ENCODE assay signal across 1 cellular context in genomic region chr1:7019510-7019909, GRCh38.
TF ChIP-seq lines count a peak whose summit lies in the region.

No MANE protein-coding gene starts in this region.

TF ChIP-seq in HepG2, 621 proteins besides CTCF, POLR2A, EP300 and RAD21 (continued from another document and continues in another):
- TF ChIP-seq KLF12 (CRISPR knock-in tag; IDR thresholded peaks at IDR 0.05; ENCODE audit: borderline replicate concordance) (no peak), ZNF280B (CRISPR knock-in tag; IDR thresholded peaks at IDR 0.05; ENCODE audit: borderline replicate concordance) (peak; percentile 52; the same call in 1 of the 2 replicates), GABPB1 (CRISPR knock-in tag; IDR thresholded peaks at IDR 0.05) (peak; percentile 86), ZZZ3 (CRISPR knock-in tag; IDR thresholded peaks at IDR 0.05; ENCODE audit: borderline replicate concordance) (no peak), GLI4 (CRISPR knock-in tag; IDR thresholded peaks at IDR 0.05; ENCODE audit: borderline replicate concordance) (no peak), ZNF292 (CRISPR knock-in tag; IDR thresholded peaks at IDR 0.05; ENCODE audit: borderline replicate concordance, low read depth) (peak; percentile 41; the same call in 1 of the 2 replicates), ZNF230 (CRISPR knock-in tag; IDR thresholded peaks at IDR 0.05) (no peak), ESRRA (CRISPR knock-in tag; IDR thresholded peaks at IDR 0.05; ENCODE audit: low read depth) (peak; percentile 44; the same call in 1 of the 2 replicates), SOX5 (CRISPR knock-in tag; IDR thresholded peaks at IDR 0.05; ENCODE audit: borderline replicate concordance) (0 out of 2 replicates have a peak, but pooled peaks have one; percentile 12), ZNF83 (CRISPR knock-in tag; IDR thresholded peaks at IDR 0.05; ENCODE audit: borderline replicate concordance) (no peak), SOX6 (IDR thresholded peaks at IDR 0.05) (no peak), SOX6 (CRISPR knock-in tag; IDR thresholded peaks at IDR 0.05) (no peak), ELF3 (CRISPR knock-in tag; IDR thresholded peaks at IDR 0.05) (peak; percentile 48; the same call in 1 of the 2 replicates), ATF7-NPFF (CRISPR knock-in tag; IDR thresholded peaks at IDR 0.05; ENCODE audit: low read depth) (no peak), ZNF768 (CRISPR knock-in tag; IDR thresholded peaks at IDR 0.05) (no peak), HDAC2 (CRISPR knock-in tag; IDR thresholded peaks at IDR 0.05) (0 out of 2 replicates have a peak, but pooled peaks have one; percentile 17), HDAC1 (CRISPR knock-in tag; IDR thresholded peaks at IDR 0.05) (no peak), ZNF556 (CRISPR knock-in tag; IDR thresholded peaks at IDR 0.05; ENCODE audit: borderline replicate concordance) (no peak), ZNF878 (CRISPR knock-in tag; IDR thresholded peaks at IDR 0.05) (0 out of 2 replicates have a peak, but pooled peaks have one; percentile 32), RARA (CRISPR knock-in tag; IDR thresholded peaks at IDR 0.05) (peak; percentile 50), ZNF652 (CRISPR knock-in tag; IDR thresholded peaks at IDR 0.05; ENCODE audit: borderline replicate concordance, low read depth) (peak; percentile 62; the same call in 1 of the 2 replicates), HMG20A (CRISPR knock-in tag; IDR thresholded peaks at IDR 0.05; ENCODE audit: borderline replicate concordance) (no peak), ONECUT2 (CRISPR knock-in tag; IDR thresholded peaks at IDR 0.05) (no peak), ZNF362 (CRISPR knock-in tag; IDR thresholded peaks at IDR 0.05; ENCODE audit: borderline replicate concordance) (no peak), PAXIP1 (CRISPR knock-in tag; conservative IDR thresholded peaks at IDR 0.05) (peak; percentile 45; the same call in 1 of the 2 replicates), FIP1L1 (IDR thresholded peaks at IDR 0.05; ENCODE audit: borderline replicate concordance, insufficient read depth, low read depth, low read length) (no peak), ZNF232 (CRISPR knock-in tag; IDR thresholded peaks at IDR 0.05; ENCODE audit: borderline replicate concordance) (no peak), ZNF674 (CRISPR knock-in tag; IDR thresholded peaks at IDR 0.05; ENCODE audit: low read depth) (no peak), ZNF280D (CRISPR knock-in tag; IDR thresholded peaks at IDR 0.05) (no peak), ZNF761 (CRISPR knock-in tag; conservative IDR thresholded peaks at IDR 0.05) (no peak), KAT8 (CRISPR knock-in tag; IDR thresholded peaks at IDR 0.05) (peak; percentile 30; the same call in 1 of the 2 replicates), ZMAT5 (CRISPR knock-in tag; IDR thresholded peaks at IDR 0.05; ENCODE audit: borderline replicate concordance, low read depth) (no peak), ZBTB33 (CRISPR knock-in tag; IDR thresholded peaks at IDR 0.05) (no peak), SRY (CRISPR knock-in tag; IDR thresholded peaks at IDR 0.05) (no peak), MLLT10 (CRISPR knock-in tag; IDR thresholded peaks at IDR 0.05) (no peak), THAP11 (CRISPR knock-in tag; IDR thresholded peaks at IDR 0.05) (peak; percentile 37; the same call in 1 of the 2 replicates), PLRG1 (conservative IDR thresholded peaks at IDR 0.05) (no peak), ZNF468 (CRISPR knock-in tag; IDR thresholded peaks at IDR 0.05) (no peak), SMAD3 (CRISPR knock-in tag; IDR thresholded peaks at IDR 0.05) (no peak), ZBTB3 (CRISPR knock-in tag; IDR thresholded peaks at IDR 0.05; ENCODE audit: borderline replicate concordance, low read depth) (no peak), ZNF180 (CRISPR knock-in tag; IDR thresholded peaks at IDR 0.05; ENCODE audit: borderline replicate concordance, low read depth) (no peak), KDM2A (CRISPR knock-in tag; IDR thresholded peaks at IDR 0.05; ENCODE audit: borderline replicate concordance, low read depth) (no peak), HOXA5 (CRISPR knock-in tag; IDR thresholded peaks at IDR 0.05) (no peak), ZNF687 (CRISPR knock-in tag; IDR thresholded peaks at IDR 0.05) (peak; percentile 58), POLR2AphosphoS5 (IDR thresholded peaks at IDR 0.05; ENCODE audit: low read depth, low read length) (no peak), ZNF7 (CRISPR knock-in tag; IDR thresholded peaks at IDR 0.05) (no peak), IKZF5 (CRISPR knock-in tag; IDR thresholded peaks at IDR 0.05) (peak; percentile 53; the same call in 1 of the 2 replicates), ATF4 (CRISPR knock-in tag; IDR thresholded peaks at IDR 0.05) (peak in 1 of 2 experiments; percentile 65; a peak in 2 of 4 replicates), CBX5 (CRISPR knock-in tag; IDR thresholded peaks at IDR 0.05; ENCODE audit: borderline replicate concordance) (0 out of 2 replicates have a peak, but pooled peaks have one; percentile 19), SPEN (CRISPR knock-in tag; IDR thresholded peaks at IDR 0.05; ENCODE audit: low read depth) (peak; percentile 33; the same call in 1 of the 2 replicates), RBAK (CRISPR knock-in tag; IDR thresholded peaks at IDR 0.05) (peak; percentile 66; the same call in 1 of the 2 replicates)
